Comparison of ENCODE assay signal across 16 cellular contexts in the genomic region with DNA sequence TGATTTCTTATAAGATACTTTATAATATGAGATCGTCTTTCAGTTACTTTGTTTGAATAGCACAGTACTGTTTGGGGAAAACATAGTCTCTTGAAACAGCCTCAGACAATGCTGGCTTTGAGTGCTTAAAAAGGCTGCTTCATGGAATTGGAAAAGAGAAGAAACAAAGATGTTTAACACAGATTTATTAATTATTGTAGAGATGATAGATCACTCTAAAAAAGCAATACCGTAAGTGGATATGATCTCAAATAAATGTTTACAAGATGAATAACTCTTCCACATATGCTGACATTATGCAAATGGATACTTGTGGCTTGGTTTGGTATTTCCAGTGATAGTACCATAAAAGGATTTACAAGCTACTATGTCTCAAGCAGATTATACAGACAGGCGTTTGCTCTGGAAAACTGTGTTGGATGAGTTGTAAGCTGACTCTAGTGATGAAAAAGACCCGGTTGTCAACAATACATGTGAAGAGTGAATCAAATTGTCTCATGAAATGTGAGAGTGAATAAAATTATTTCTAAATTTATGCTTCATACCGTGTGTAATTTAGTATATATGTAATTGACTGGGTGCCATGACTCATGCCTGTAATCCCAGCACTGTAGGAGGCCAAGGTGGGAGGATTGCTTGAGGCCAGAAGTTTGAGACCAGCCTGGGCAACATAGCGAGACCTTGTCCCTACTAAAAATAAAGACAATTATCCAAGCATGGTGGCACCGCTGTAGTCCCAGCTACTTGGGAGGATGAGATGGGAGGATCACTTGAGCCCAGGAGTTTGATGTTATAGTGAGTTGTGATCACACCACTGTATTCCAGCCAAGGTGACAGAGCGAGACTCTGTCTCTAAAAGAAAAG.
DNase-seq lines count a peak whose midpoint lies in the region; ATAC-seq and TF ChIP-seq lines count a peak whose summit lies in the region.
"Had no signal": no experiment of that assay in that cellular context is flagged by ENCODE, and none has a peak within 500 bp of the region (broad histone marks: within the 10 kb centered on the region; RNA-seq: fewer than 3 reads in every experiment).

No MANE protein-coding gene starts in this region.

- H3K4me1 Mint-ChIP-seq in activated T-cell treated with anti-CD3 and anti-CD28 coated beads, Interleukin-2, amount 50 U/mL, for 24 hours (ENCODE audit: low read depth) = peaks cover 42% of the 10 kb centered on the region

- no peaks in the 10 kb centered on the region for H3K27me3 Mint-ChIP-seq in activated T-cell treated with anti-CD3 and anti-CD28 coated beads, Interleukin-2, amount 50 U/mL, for 24 hours
- H3K27me3 Mint-ChIP-seq: activated CD4-positive, alpha-beta memory T cell treated with anti-CD3 and anti-CD28 coated beads, Interleukin-2, amount 10 ng/mL, durations not matched to agents 7 days and 5 days; naive thymus-derived CD4-positive, alpha-beta T cell had no signal

- 0 out of 2 replicates have a peak overlapping the region, but pooled peaks have one; percentile 6 for H3K4me3 ChIP-seq in PC-3 (ENCODE audit: low read length)
- H3K4me3 ChIP-seq: colonic mucosa, gastroesophageal sphincter, GM12878, testis had no signal

- no peaks in the 10 kb centered on the region for H3K36me3 ChIP-seq in PC-3 (ENCODE audit: low read depth, low read length)
- H3K36me3 ChIP-seq: colonic mucosa had no signal

- no peaks in the 10 kb centered on the region for H3F3A ChIP-seq in PC-3 (ENCODE audit: low read length, unreplicated experiment)

- H3K27me3 ChIP-seq in PC-3 (ENCODE audit: low read length) = no peaks in the 10 kb centered on the region
- H3K27me3 ChIP-seq: colonic mucosa, gastroesophageal sphincter, testis had no signal

- no peak overlapping the region for H3K4me3 Mint-ChIP-seq in activated T-cell treated with anti-CD3 and anti-CD28 coated beads, Interleukin-2, amount 50 U/mL, for 24 hours
- H3K4me3 Mint-ChIP-seq: activated CD4-positive, alpha-beta memory T cell treated with anti-CD3 and anti-CD28 coated beads, Interleukin-2, amount 10 ng/mL, durations not matched to agents 7 days and 5 days; naive thymus-derived CD4-positive, alpha-beta T cell had no signal

- H3K27ac Mint-ChIP-seq in activated T-cell treated with anti-CD3 and anti-CD28 coated beads, Interleukin-2, amount 50 U/mL, for 24 hours = no peak overlapping the region
- H3K27ac Mint-ChIP-seq: activated CD4-positive, alpha-beta memory T cell treated with anti-CD3 and anti-CD28 coated beads, Interleukin-2, amount 10 ng/mL, durations not matched to agents 7 days and 5 days; naive thymus-derived CD4-positive, alpha-beta T cell had no signal

- peak; percentile 70 for DNase-seq in GM03348 (ENCODE audit: low spot score)
- peak; percentile 75 for DNase-seq in PC-3
- peak; percentile 84 for DNase-seq in fibroblast of gingiva (ENCODE audit: low read depth)
- DNase-seq in renal cortical epithelial cell (ENCODE audit: low read depth) = peak; percentile 22
- DNase-seq in activated T-cell treated with anti-CD3 and anti-CD28 coated beads, Interleukin-2, amount 50 U/mL, for 24 hours = no peak
- DNase-seq in activated effector memory CD4-positive, alpha-beta T cell treated with anti-CD3 and anti-CD28 coated beads, Interleukin-2, amount 50 U/mL, for 16 hours = no peak
- DNase-seq: activated CD4-positive, alpha-beta memory T cell treated with anti-CD3 and anti-CD28 coated beads, Interleukin-2, amount 10 ng/mL, durations not matched to agents 7 days and 5 days; colonic mucosa; MV-4-11; naive thymus-derived CD4-positive, alpha-beta T cell; NCI-H510A; testis had no signal

- no peak for TF ChIP-seq CTCF in PC-3 (conservative IDR thresholded peaks at IDR 0.05; ENCODE audit: low read depth, low read length)

- H3K36me3 Mint-ChIP-seq in activated T-cell treated with anti-CD3 and anti-CD28 coated beads, Interleukin-2, amount 50 U/mL, for 24 hours (ENCODE audit: low read depth) = peaks cover 42% of the 10 kb centered on the region

- H3K79me2 ChIP-seq in PC-3 (ENCODE audit: low read length) = 0 out of 2 replicates have a peak, but pooled peaks cover 24% of the 10 kb centered on the region

- peak; percentile 93 for ATAC-seq in PC-3
- ATAC-seq in GM19351 (IDR thresholded peaks at IDR 0.05; ENCODE audit: unreplicated experiment) = no peak
- ATAC-seq in GM19463 (IDR thresholded peaks at IDR 0.05; ENCODE audit: unreplicated experiment) = no peak
- ATAC-seq: gastroesophageal sphincter; GM12878; naive thymus-derived CD4-positive, alpha-beta T cell had no signal

- no peak overlapping the region for H3K9ac ChIP-seq in PC-3 (ENCODE audit: low read length)

- no peak overlapping the region for H2AFZ ChIP-seq in PC-3 (ENCODE audit: low read length)

- peak overlapping the region; percentile 21; the same call in 1 of the 2 replicates for H3K27ac ChIP-seq in PC-3 (ENCODE audit: low read length)
- H3K27ac ChIP-seq: colonic mucosa, gastroesophageal sphincter, testis had no signal

- POLR2A ChIA-PET in PC-3 (lab: Charles Lee; ENCODE audit: unreplicated experiment) = interaction anchor here (0.7 kb wide), 1 partner anchor 16 kb away, joined by 5 read pairs; no protein-coding TSS in a partner anchor

- no peaks in the 10 kb centered on the region for H4K20me1 ChIP-seq in PC-3 (ENCODE audit: low read length)

- peak overlapping the region; percentile 40 for H3K4me2 ChIP-seq in PC-3 (ENCODE audit: low read length)

- H3K9me3 Mint-ChIP-seq in activated T-cell treated with anti-CD3 and anti-CD28 coated beads, Interleukin-2, amount 50 U/mL, for 24 hours = no peaks in the 10 kb centered on the region
- H3K9me3 Mint-ChIP-seq: activated CD4-positive, alpha-beta memory T cell treated with anti-CD3 and anti-CD28 coated beads, Interleukin-2, amount 10 ng/mL, durations not matched to agents 7 days and 5 days; naive thymus-derived CD4-positive, alpha-beta T cell had no signal

- no peaks in the 10 kb centered on the region for H3K9me3 ChIP-seq in PC-3 (ENCODE audit: low read length)
- H3K9me3 ChIP-seq: colonic mucosa, gastroesophageal sphincter, testis had no signal

- intact Hi-C loops in PC-3 (cut with micrococcal nuclease) = no loop called here

- H3K9me2 ChIP-seq in PC-3 (replicated peaks; ENCODE audit: low read length) = no peaks in the 10 kb centered on the region

- CTCF ChIA-PET in PC-3 (lab: Charles Lee) = interaction anchor here (0.6 kb wide), 1 partner anchor 300 kb away, joined by 5 read pairs; no protein-coding TSS in a partner anchor

- BruUV-seq in PC-3 (replicated peaks; lab: Mats Ljungman, UMichigan) = no TSS peak

- H3K4me1 ChIP-seq in PC-3 (ENCODE audit: insufficient read depth, low read length) = peaks cover 12% of the 10 kb centered on the region
- H3K4me1 ChIP-seq: testis had no signal

Comparison
In these comparisons a context has a peak if more than half of its experiments do, and no peak if none do; other contexts are left out.
1. DNase-seq: peak in GM03348 (single experiment), PC-3 (single experiment), fibroblast of gingiva (single experiment) and renal cortical epithelial cell (single experiment); none in activated T-cell treated with anti-CD3 and anti-CD28 coated beads, Interleukin-2, amount 50 U/mL, for 24 hours (single experiment) and activated effector memory CD4-positive, alpha-beta T cell treated with anti-CD3 and anti-CD28 coated beads, Interleukin-2, amount 50 U/mL, for 16 hours (single experiment).